Comparison of ENCODE assay signal across 8 cellular contexts in genomic region chr13:76473552-76474134, GRCh38.
DNase-seq lines count a peak whose midpoint lies in the region; ATAC-seq lines count a peak whose summit lies in the region.

No MANE protein-coding gene starts in this region.

- H2AK5ac ChIP-seq in mesenchymal stem cell (ENCODE audit: low read length, severe bottlenecking), result no peak overlapping the region

- no peak overlapping the region for H2BK120ac ChIP-seq in mesenchymal stem cell (ENCODE audit: low read depth, low read length)

- no peaks in the 10 kb centered on the region for H3K27me3 ChIP-seq in mesenchymal stem cell (ENCODE audit: control insufficient read depth in 1 of 2, insufficient read depth in 1 of 2, low read length in 2 of 2)

- no peaks in the 10 kb centered on the region for H3K4me1 ChIP-seq in mesenchymal stem cell (ENCODE audit: control insufficient read depth, insufficient read depth, low read depth, low read length)

- H3K4me2 ChIP-seq in mesenchymal stem cell (ENCODE audit: low read length, poor library complexity, severe bottlenecking), result no peak overlapping the region

- no peak overlapping the region for H2BK5ac ChIP-seq in mesenchymal stem cell (ENCODE audit: low read depth, low read length, poor library complexity, severe bottlenecking)

- H3K4ac ChIP-seq in mesenchymal stem cell (ENCODE audit: low read depth in 1 of 2, low read length in 2 of 2), result no peak overlapping the region

- CTCF ChIA-PET in activated CD4-positive, alpha-beta memory T cell treated with anti-CD3 and anti-CD28 coated beads, Interleukin-2, amount 10 ng/mL, durations not matched to agents 7 days and 5 days (lab: Charles Lee), result interaction anchor here (0.6 to 5.2 kb wide), 6 partner anchors 17 to 778 kb away, joined by 3 to 36 read pairs (median 8); no protein-coding TSS in a partner anchor

- no peak overlapping the region for H3K14ac ChIP-seq in mesenchymal stem cell (ENCODE audit: low read length in 2 of 2)

- H4K8ac ChIP-seq in mesenchymal stem cell (ENCODE audit: low read length), result no peak overlapping the region

- peak overlapping the region; percentile 60 for H3K9ac ChIP-seq in mesenchymal stem cell (ENCODE audit: low read length)

- H2AFZ ChIP-seq in mesenchymal stem cell (ENCODE audit: low read depth, low read length), result no peak overlapping the region

- H3K9me3 ChIP-seq in mesenchymal stem cell (ENCODE audit: control insufficient read depth, low read length), result no peaks in the 10 kb centered on the region

- no peak overlapping the region for H3K23ac ChIP-seq in mesenchymal stem cell (ENCODE audit: low read length in 2 of 2)

- H3K27me3 Mint-ChIP-seq in activated CD4-positive, alpha-beta memory T cell treated with anti-CD3 and anti-CD28 coated beads, Interleukin-2, amount 10 ng/mL, durations not matched to agents 7 days and 5 days, result peaks cover 3% of the 10 kb centered on the region
- H3K27me3 Mint-ChIP-seq in effector memory CD8-positive, alpha-beta T cell, result no peaks in the 10 kb centered on the region

- no peak overlapping the region for H2BK12ac ChIP-seq in mesenchymal stem cell (ENCODE audit: low read length in 2 of 2)

- no peak overlapping the region for H3K27ac ChIP-seq in mesenchymal stem cell (ENCODE audit: low read length, poor library complexity, severe bottlenecking)

- no peaks in the 10 kb centered on the region for H3K36me3 Mint-ChIP-seq in activated CD4-positive, alpha-beta memory T cell treated with anti-CD3 and anti-CD28 coated beads, Interleukin-2, amount 10 ng/mL, durations not matched to agents 7 days and 5 days (ENCODE audit: low read depth)
- no peaks in the 10 kb centered on the region for H3K36me3 Mint-ChIP-seq in effector memory CD8-positive, alpha-beta T cell (ENCODE audit: insufficient read depth)

- H3K36me3 ChIP-seq in mesenchymal stem cell (ENCODE audit: control insufficient read depth in 1 of 2, insufficient read depth in 2 of 2, low read depth in 1 of 2, low read length in 2 of 2), result no peaks in the 10 kb centered on the region

- no peak overlapping the region for H3K4me3 Mint-ChIP-seq in activated CD4-positive, alpha-beta memory T cell treated with anti-CD3 and anti-CD28 coated beads, Interleukin-2, amount 10 ng/mL, durations not matched to agents 7 days and 5 days
- no peak overlapping the region for H3K4me3 Mint-ChIP-seq in effector memory CD8-positive, alpha-beta T cell

- no peaks in the 10 kb centered on the region for H3K79me1 ChIP-seq in mesenchymal stem cell (replicated peaks; ENCODE audit: low read length, poor library complexity, severe bottlenecking)

- no peak overlapping the region for H3K27ac Mint-ChIP-seq in activated CD4-positive, alpha-beta memory T cell treated with anti-CD3 and anti-CD28 coated beads, Interleukin-2, amount 10 ng/mL, durations not matched to agents 7 days and 5 days
- H3K27ac Mint-ChIP-seq in effector memory CD8-positive, alpha-beta T cell, result no peak overlapping the region

- POLR2A ChIA-PET in activated CD4-positive, alpha-beta memory T cell treated with anti-CD3 and anti-CD28 coated beads, Interleukin-2, amount 10 ng/mL, durations not matched to agents 7 days and 5 days (lab: Charles Lee), result no interaction called here

- no peak overlapping the region for H3K18ac ChIP-seq in mesenchymal stem cell (ENCODE audit: low read depth in 1 of 2, low read length in 2 of 2)

- peak; percentile 52 for DNase-seq in COLO829 (ENCODE audit: low spot score)
- DNase-seq in NCI-H774 (lab: John Stamatoyannopoulos, UW), result peak; percentile 22
- peak; percentile 70 for DNase-seq in activated CD4-positive, alpha-beta memory T cell treated with anti-CD3 and anti-CD28 coated beads, Interleukin-2, amount 10 ng/mL, durations not matched to agents 7 days and 5 days
- DNase-seq in effector memory CD8-positive, alpha-beta T cell, result peak; percentile 38 to 49 (median 41)
- peak; percentile 83 for DNase-seq in mesenchymal stem cell
- DNase-seq in stimulated activated CD8-positive, alpha-beta memory T cell treated with anti-CD3 and anti-CD28 coated beads, Interleukin-2, amount 100 ng/mL, for 48 hours (ENCODE audit: low read depth in 2 of 2), result peak; percentile 37 to 39

- peak; percentile 99 for ATAC-seq in GM19438 (IDR thresholded peaks at IDR 0.05; ENCODE audit: low read depth, unreplicated experiment)
- peak; percentile 99 for ATAC-seq in HG03460 (IDR thresholded peaks at IDR 0.05; ENCODE audit: unreplicated experiment)
- peak; percentile 83 for ATAC-seq in effector memory CD8-positive, alpha-beta T cell (replicated peaks)

- no peaks in the 10 kb centered on the region for H3K9me3 Mint-ChIP-seq in activated CD4-positive, alpha-beta memory T cell treated with anti-CD3 and anti-CD28 coated beads, Interleukin-2, amount 10 ng/mL, durations not matched to agents 7 days and 5 days
- H3K9me3 Mint-ChIP-seq in effector memory CD8-positive, alpha-beta T cell, result no peaks in the 10 kb centered on the region

- no peak overlapping the region for H2BK15ac ChIP-seq in mesenchymal stem cell (ENCODE audit: low read depth, poor library complexity, severe bottlenecking)

- H3K4me1 Mint-ChIP-seq in activated CD4-positive, alpha-beta memory T cell treated with anti-CD3 and anti-CD28 coated beads, Interleukin-2, amount 10 ng/mL, durations not matched to agents 7 days and 5 days, result no peaks in the 10 kb centered on the region
- no peaks in the 10 kb centered on the region for H3K4me1 Mint-ChIP-seq in effector memory CD8-positive, alpha-beta T cell (ENCODE audit: low read depth in 2 of 2)

- H4K91ac ChIP-seq in mesenchymal stem cell (ENCODE audit: low read length), result no peak overlapping the region

- no peak overlapping the region for H3K4me3 ChIP-seq in mesenchymal stem cell (ENCODE audit: insufficient read depth in 1 of 2, low read depth in 1 of 2, low read length in 2 of 2)

Comparison
In these comparisons a context has a peak if more than half of its experiments do, and no peak if none do; other contexts are left out.
1. DNase-seq: peak in every context shown above with its lines; median percentile 83 in mesenchymal stem cell; 70 in activated CD4-positive, alpha-beta memory T cell treated with anti-CD3 and anti-CD28 coated beads, Interleukin-2, amount 10 ng/mL, durations not matched to agents 7 days and 5 days; 52 in COLO829; 41 in effector memory CD8-positive, alpha-beta T cell; 38 in stimulated activated CD8-positive, alpha-beta memory T cell treated with anti-CD3 and anti-CD28 coated beads, Interleukin-2, amount 100 ng/mL, for 48 hours; 22 in NCI-H774.